ENCODE assay signal across 1 cellular context in genomic region chr1:9245230-9245619, GRCh38.
TF ChIP-seq lines count a peak whose summit lies in the region.

No MANE protein-coding gene starts in this region.

TF ChIP-seq in HepG2, 621 proteins besides CTCF, POLR2A, EP300 and RAD21 (continued from another document):
- TF ChIP-seq, protein P1, sequence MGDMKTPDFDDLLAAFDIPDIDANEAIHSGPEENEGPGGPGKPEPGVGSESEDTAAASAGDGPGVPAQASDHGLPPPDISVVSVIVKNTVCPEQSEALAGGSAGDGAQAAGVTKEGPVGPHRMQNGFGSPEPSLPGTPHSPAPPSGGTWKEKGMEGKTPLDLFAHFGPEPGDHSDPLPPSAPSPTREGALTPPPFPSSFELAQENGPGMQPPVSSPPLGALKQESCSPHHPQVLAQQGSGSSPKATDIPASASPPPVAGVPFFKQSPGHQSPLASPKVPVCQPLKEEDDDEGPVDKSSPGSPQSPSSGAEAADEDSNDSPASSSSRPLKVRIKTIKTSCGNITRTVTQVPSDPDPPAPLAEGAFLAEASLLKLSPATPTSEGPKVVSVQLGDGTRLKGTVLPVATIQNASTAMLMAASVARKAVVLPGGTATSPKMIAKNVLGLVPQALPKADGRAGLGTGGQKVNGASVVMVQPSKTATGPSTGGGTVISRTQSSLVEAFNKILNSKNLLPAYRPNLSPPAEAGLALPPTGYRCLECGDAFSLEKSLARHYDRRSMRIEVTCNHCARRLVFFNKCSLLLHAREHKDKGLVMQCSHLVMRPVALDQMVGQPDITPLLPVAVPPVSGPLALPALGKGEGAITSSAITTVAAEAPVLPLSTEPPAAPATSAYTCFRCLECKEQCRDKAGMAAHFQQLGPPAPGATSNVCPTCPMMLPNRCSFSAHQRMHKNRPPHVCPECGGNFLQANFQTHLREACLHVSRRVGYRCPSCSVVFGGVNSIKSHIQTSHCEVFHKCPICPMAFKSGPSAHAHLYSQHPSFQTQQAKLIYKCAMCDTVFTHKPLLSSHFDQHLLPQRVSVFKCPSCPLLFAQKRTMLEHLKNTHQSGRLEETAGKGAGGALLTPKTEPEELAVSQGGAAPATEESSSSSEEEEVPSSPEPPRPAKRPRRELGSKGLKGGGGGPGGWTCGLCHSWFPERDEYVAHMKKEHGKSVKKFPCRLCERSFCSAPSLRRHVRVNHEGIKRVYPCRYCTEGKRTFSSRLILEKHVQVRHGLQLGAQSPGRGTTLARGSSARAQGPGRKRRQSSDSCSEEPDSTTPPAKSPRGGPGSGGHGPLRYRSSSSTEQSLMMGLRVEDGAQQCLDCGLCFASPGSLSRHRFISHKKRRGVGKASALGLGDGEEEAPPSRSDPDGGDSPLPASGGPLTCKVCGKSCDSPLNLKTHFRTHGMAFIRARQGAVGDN (CRISPR knock-in tag; IDR thresholded peaks at IDR 0.05): peak; percentile 24; the same call in 1 of the 2 replicates
- TF ChIP-seq AGO2 (optimal IDR thresholded peaks at IDR 0.05; ENCODE audit: low read depth, low read length) (peak; percentile 47), ZBTB34 (CRISPR knock-in tag; IDR thresholded peaks at IDR 0.05) (no peak), ZNF589 (CRISPR knock-in tag; conservative IDR thresholded peaks at IDR 0.05) (no peak)
